Comparison of ENCODE assay signal across 28 cellular contexts in the genomic region with DNA sequence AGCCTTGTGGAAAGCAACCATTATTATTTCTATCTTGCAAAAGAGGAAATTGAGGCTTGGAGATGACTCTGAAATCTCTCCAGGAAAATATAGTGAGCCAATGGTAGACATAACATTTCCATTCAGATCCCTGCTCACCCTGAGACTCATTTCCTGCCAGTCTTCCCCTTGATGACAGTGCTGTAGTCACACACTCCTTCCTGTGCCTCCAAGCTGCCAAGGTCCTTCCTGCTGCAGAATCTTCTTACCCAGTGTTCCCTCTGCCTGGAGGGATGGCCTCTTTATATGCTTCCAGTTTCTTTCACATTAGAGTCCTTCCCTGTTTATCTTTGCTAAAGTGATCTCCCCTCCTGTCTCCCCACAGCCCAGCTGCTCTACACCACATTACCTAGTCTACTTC.
DNase-seq lines count a peak whose midpoint lies in the region; ATAC-seq, FAIRE-seq and TF ChIP-seq lines count a peak whose summit lies in the region.
"Had no signal": no experiment of that assay in that cellular context is flagged by ENCODE, and none has a peak within 500 bp of the region (broad histone marks: within the 10 kb centered on the region; RNA-seq: fewer than 3 reads in every experiment).

No MANE protein-coding gene starts in this region.

- FAIRE-seq in bronchial epithelial cell (lab: Jason Lieb, UNC), result no peak
- FAIRE-seq: colon had no signal

- ATAC-seq in GM18858 (IDR thresholded peaks at IDR 0.05; ENCODE audit: unreplicated experiment) (no peak), HG03045 (IDR thresholded peaks at IDR 0.05; ENCODE audit: unreplicated experiment) (no peak)
- ATAC-seq: activated CD4-positive, alpha-beta T cell treated with anti-CD3 and anti-CD28 coated beads for 36 hours; activated CD8-positive, alpha-beta T cell treated with anti-CD3 and anti-CD28 coated beads for 36 hours; activated T-helper 17 cell treated with anti-CD3 and anti-CD28 coated beads, Interleukin-2, amount 50 U/mL, for 72 hours; GM23338; lower lobe of right lung had no signal

- no peak overlapping the region for H3K4me3 ChIP-seq in bronchial epithelial cell (ENCODE audit: low read depth, low read length)
- no peak overlapping the region for H3K4me3 ChIP-seq in fibroblast of pulmonary artery (replicated peaks; ENCODE audit: low read depth, low read length)
- H3K4me3 ChIP-seq: BLaER1, GM23338, lower lobe of right lung, Peyer's patch, tibial artery, vagina had no signal

- DNase-seq in AG08395 (ENCODE audit: low spot score), result peak; percentile 34
- peak; percentile 63 for DNase-seq in HCEC 1CT
- DNase-seq in bronchial epithelial cell (ENCODE audit: low read depth), result peak; percentile 57
- peak; percentile 33 for DNase-seq in fibroblast of pulmonary artery (ENCODE audit: low read depth)
- no peak for DNase-seq in cardiac septum (ENCODE audit: low spot score)
- no peak for DNase-seq in NOMO-1 (lab: John Stamatoyannopoulos, UW; ENCODE audit: unreplicated experiment in 2 of 2)
- DNase-seq: activated CD4-positive, alpha-beta T cell treated with anti-CD3 and anti-CD28 coated beads for 36 hours; activated CD8-positive, alpha-beta T cell treated with anti-CD3 and anti-CD28 coated beads for 36 hours; amniotic stem cell; DMS153; effector CD8-positive, alpha-beta T cell; foreskin melanocyte; GDM1; kidney glomerular epithelial cell; lower lobe of right lung; MV-4-11; NCI-H1436 treated with DMSO at 0.1 percent for 48 hours; NCI-H748 treated with DMSO at 0.1 percent for 48 hours; Peyer's patch; stimulated activated CD4-positive, alpha-beta T cell treated with anti-CD3 and anti-CD28 coated beads, Interleukin-4, amount 100 ng/mL, for 24 hours; tibial artery had no signal

- no peaks in the 10 kb centered on the region for H3K36me3 ChIP-seq in bronchial epithelial cell (ENCODE audit: control insufficient read depth, insufficient read depth, low read length)
- H3K36me3 ChIP-seq: BLaER1, lower lobe of right lung, Peyer's patch, tibial artery, vagina had no signal

- TF ChIP-seq CTCF in bronchial epithelial cell (IDR thresholded peaks at IDR 0.05; ENCODE audit: insufficient read depth, low read length, severe bottlenecking) (no peak), fibroblast of pulmonary artery (IDR thresholded peaks at IDR 0.05; ENCODE audit: low read length, missing control alignments) (no peak)

- intact Hi-C loops in cardiac septum (cut with DNase I), result no loop called here

- no peaks in the 10 kb centered on the region for H3K27me3 ChIP-seq in bronchial epithelial cell (ENCODE audit: control insufficient read depth, insufficient read depth, low read length)
- H3K27me3 ChIP-seq: BLaER1, Peyer's patch, tibial artery, vagina had no signal

Comparison
In these comparisons a context has a peak if more than half of its experiments do, and no peak if none do; other contexts are left out.
1. DNase-seq: peak in AG08395 (single experiment), HCEC 1CT (single experiment), bronchial epithelial cell (single experiment) and fibroblast of pulmonary artery (single experiment); none in cardiac septum (single experiment) and NOMO-1 (0 of 2).